9 cellular contexts compared by ENCODE assay signal in the genomic region with DNA sequence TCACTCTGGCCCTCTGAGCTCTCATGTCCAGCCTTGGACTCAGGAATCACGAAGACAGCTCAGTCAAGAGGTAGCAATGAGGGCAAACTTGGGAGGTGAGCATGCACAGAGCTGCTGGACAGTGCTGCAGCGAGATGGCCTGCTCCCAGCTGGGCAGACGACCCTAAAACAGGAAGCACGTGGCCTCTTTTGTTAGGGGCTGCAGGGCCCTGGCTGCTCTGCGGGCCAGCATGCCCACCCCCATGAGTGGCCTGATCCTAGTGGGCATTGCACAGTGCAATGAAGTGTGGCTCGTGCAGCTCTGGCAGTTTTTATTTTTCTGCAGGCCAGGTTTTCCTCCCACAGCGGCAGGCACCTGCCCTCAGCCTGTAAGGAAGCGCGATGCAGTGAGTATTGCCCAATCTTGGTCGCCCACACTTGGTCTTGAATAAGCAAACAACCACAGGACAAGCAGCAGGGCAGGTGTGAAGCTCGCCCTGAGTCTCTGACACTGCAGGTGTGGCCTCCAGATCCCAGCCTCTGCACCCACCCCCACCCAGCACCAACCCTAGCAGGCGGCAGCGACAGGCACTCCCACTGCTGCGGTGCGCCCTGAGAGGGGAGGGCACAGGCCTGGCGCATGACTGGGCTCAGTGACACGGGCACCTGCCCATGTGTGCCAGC.
DNase-seq lines count a peak whose midpoint lies in the region; ATAC-seq and TF ChIP-seq lines count a peak whose summit lies in the region.
"Had no signal": no experiment of that assay in that cellular context is flagged by ENCODE, and none has a peak within 500 bp of the region (broad histone marks: within the 10 kb centered on the region; RNA-seq: fewer than 3 reads in every experiment).

No MANE protein-coding gene starts in this region.

- no peaks in the 10 kb centered on the region for H3K27me3 ChIP-seq in suprapubic skin

- H3K27me3 Mint-ChIP-seq in effector memory CD8-positive, alpha-beta T cell = no peaks in the 10 kb centered on the region

- TF ChIP-seq EP300 in suprapubic skin (IDR thresholded peaks at IDR 0.05) = no peak

- DNase-seq in DMS153 treated with DMSO at 0.1 percent for 48 hours (lab: John Stamatoyannopoulos, UW; ENCODE audit: unreplicated experiment) = peak; percentile 46
- DNase-seq in T-helper 1 cell = peak; percentile 39 to 72 (median 62)
- DNase-seq in effector memory CD8-positive, alpha-beta T cell = peak; percentile 63 to 71 (median 70)
- no peak for DNase-seq in suprapubic skin (ENCODE audit: low spot score in 2 of 2)
- DNase-seq in NCI-H446 (lab: John Stamatoyannopoulos, UW) = no peak
- no peak for DNase-seq in occipital lobe (lab: John Stamatoyannopoulos, UW)
- DNase-seq: left cardiac atrium had no signal

- peak overlapping the region; percentile 60 to 66 for H3K4me3 Mint-ChIP-seq in effector memory CD8-positive, alpha-beta T cell

- H3K36me3 ChIP-seq in suprapubic skin = no peaks in the 10 kb centered on the region

- peaks cover 33% of the 10 kb centered on the region for H3K36me3 Mint-ChIP-seq in effector memory CD8-positive, alpha-beta T cell (ENCODE audit: insufficient read depth)

- no peaks in the 10 kb centered on the region for H3K9me3 ChIP-seq in suprapubic skin

- peak overlapping the region; percentile 69 for H3K27ac ChIP-seq in suprapubic skin

- H3K4me1 Mint-ChIP-seq in effector memory CD8-positive, alpha-beta T cell (ENCODE audit: low read depth in 2 of 2) = peaks cover 75 to 77% of the 10 kb centered on the region in 2 donors

- H3K27ac Mint-ChIP-seq in effector memory CD8-positive, alpha-beta T cell = peak overlapping the region; percentile 85 to 93

- no peak for TF ChIP-seq CTCF in suprapubic skin (IDR thresholded peaks at IDR 0.05)

- no peaks in the 10 kb centered on the region for H3K9me3 Mint-ChIP-seq in effector memory CD8-positive, alpha-beta T cell

- peak; percentile 43 for ATAC-seq in HG03354 (IDR thresholded peaks at IDR 0.05; ENCODE audit: poor library complexity, severe bottlenecking, unreplicated experiment)
- peak; percentile 95 for ATAC-seq in effector memory CD8-positive, alpha-beta T cell (replicated peaks)
- no peak for ATAC-seq in GM18907 (IDR thresholded peaks at IDR 0.05; ENCODE audit: unreplicated experiment)

- H3K4me1 ChIP-seq in suprapubic skin = peaks cover 83% of the 10 kb centered on the region

- WGBS in suprapubic skin = 65% methylated on average over 13 of the region's 17 CpGs

- no peak overlapping the region for H3K4me3 ChIP-seq in suprapubic skin

- TF ChIP-seq POLR2A in suprapubic skin (IDR thresholded peaks at IDR 0.05) = no peak

Comparison
In these comparisons a context has a peak if more than half of its experiments do, and no peak if none do; other contexts are left out.
1. DNase-seq: peak in DMS153 treated with DMSO at 0.1 percent for 48 hours (single experiment), T-helper 1 cell (5 of 5) and effector memory CD8-positive, alpha-beta T cell (3 of 3); none in suprapubic skin (0 of 2), NCI-H446 (0 of 2) and occipital lobe (single experiment).